Comparison of ENCODE assay signal across 9 cellular contexts in the genomic region with DNA sequence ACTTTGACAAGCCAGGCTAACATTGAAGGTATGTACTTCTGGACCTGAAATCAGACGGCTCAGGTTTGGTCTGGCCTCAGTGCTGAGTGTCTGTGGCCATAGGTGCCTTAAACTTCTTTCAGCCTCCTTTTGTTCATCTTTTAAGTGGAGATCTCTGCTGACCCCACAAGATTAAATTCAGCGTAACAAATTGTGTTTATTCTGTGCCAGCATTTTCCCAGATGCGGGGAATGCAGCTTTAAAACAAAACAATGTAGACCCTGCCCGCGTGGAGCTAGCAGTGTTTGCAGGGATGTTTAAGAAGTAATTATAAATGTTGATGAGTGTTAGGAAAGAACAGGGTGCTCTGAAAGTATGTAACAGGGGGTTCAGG. TPM values are rescaled to one million over a fixed set of nuclear protein-coding genes. Genes with fewer than 3 reads are reported as not detected.
DNase-seq lines count a peak whose midpoint lies in the region; ATAC-seq lines count a peak whose summit lies in the region.
"Had no signal": no experiment of that assay in that cellular context is flagged by ENCODE, and none has a peak within 500 bp of the region (broad histone marks: within the 10 kb centered on the region; RNA-seq: fewer than 3 reads in every experiment).

No MANE protein-coding gene starts in this region.

- peaks cover 35 to 67% of the 10 kb centered on the region in 2 donors for H3K36me3 Mint-ChIP-seq in activated naive CD4-positive, alpha-beta T cell treated with anti-CD3 and anti-CD28 coated beads, Interleukin-2, amount 50 U/mL, for 72 hours

- H3K4me1 ChIP-seq in iPS-20b (ENCODE audit: insufficient read depth, low read length) (peaks cover 14% of the 10 kb centered on the region), stomach smooth muscle (ENCODE audit: control insufficient read depth, insufficient read depth, low read length) (peaks cover 43% of the 10 kb centered on the region)

- H3K9me3 ChIP-seq in iPS-20b (ENCODE audit: insufficient read depth, low read depth, low read length), result no peaks in the 10 kb centered on the region
- no peaks in the 10 kb centered on the region for H3K9me3 ChIP-seq in stomach smooth muscle (ENCODE audit: control insufficient read depth in 2 of 2, low read length in 2 of 2)

- peak overlapping the region; percentile 98 for H3K4me3 ChIP-seq in iPS-20b (ENCODE audit: low read length)
- H3K4me3 ChIP-seq in stomach smooth muscle (ENCODE audit: low read length in 2 of 2), result peak overlapping the region; percentile 83 to 98

- no peaks in the 10 kb centered on the region for H3K9me3 Mint-ChIP-seq in activated naive CD4-positive, alpha-beta T cell treated with anti-CD3 and anti-CD28 coated beads, Interleukin-2, amount 50 U/mL, for 72 hours

- H3K9ac ChIP-seq in iPS-20b (ENCODE audit: low read depth, low read length) (peak overlapping the region; percentile 94), stomach smooth muscle (ENCODE audit: low read length in 2 of 2) (peak overlapping the region; percentile 98 to 100)

- DNase-seq in DMS53 (lab: John Stamatoyannopoulos, UW) (peak; percentile 40), DMS53 treated with DMSO at 0.1 percent for 48 hours (lab: John Stamatoyannopoulos, UW; ENCODE audit: unreplicated experiment) (no peak), GM03348 (ENCODE audit: low spot score) (no peak)
- DNase-seq in activated naive CD4-positive, alpha-beta T cell treated with anti-CD3 and anti-CD28 coated beads, Interleukin-2, amount 50 U/mL, for 72 hours (ENCODE audit: low spot score in 2 of 2), result no peak
- DNase-seq: anterior cingulate cortex had no signal

- no peak for ATAC-seq in activated naive CD4-positive, alpha-beta T cell treated with anti-CD3 and anti-CD28 coated beads, Interleukin-2, amount 50 U/mL, for 72 hours
- ATAC-seq in GM21515 (IDR thresholded peaks at IDR 0.05; ENCODE audit: unreplicated experiment) (no peak), GM19452 (IDR thresholded peaks at IDR 0.05; ENCODE audit: unreplicated experiment) (no peak)

- H3K27ac ChIP-seq in iPS-20b (ENCODE audit: low read length) (peak overlapping the region; percentile 40), stomach smooth muscle (ENCODE audit: low read length) (peak overlapping the region; percentile 100)

- H3K36me3 ChIP-seq in iPS-20b (ENCODE audit: insufficient read depth, low read depth, low read length), result peaks cover 14% of the 10 kb centered on the region; the same call in 1 of the 2 replicates
- peaks cover 0 to 2% of the 10 kb centered on the region in 2 donors for H3K36me3 ChIP-seq in stomach smooth muscle (ENCODE audit: control insufficient read depth in 2 of 2, insufficient read depth in 2 of 2, low read length in 2 of 2)

- H3K27me3 ChIP-seq in iPS-20b (ENCODE audit: insufficient read depth, low read length) (no peaks in the 10 kb centered on the region), stomach smooth muscle (ENCODE audit: control insufficient read depth in 1 of 2, insufficient read depth in 2 of 2, low read length in 2 of 2) (no peaks in the 10 kb centered on the region)

- peak overlapping the region; percentile 98 for H3K27ac Mint-ChIP-seq in activated naive CD4-positive, alpha-beta T cell treated with anti-CD3 and anti-CD28 coated beads, Interleukin-2, amount 50 U/mL, for 72 hours

RNA-seq across cellular contexts. Expression of a gene that starts 0.9 kb away (rescaled TPM):
- total RNA-seq in activated naive CD4-positive, alpha-beta T cell treated with anti-CD3 and anti-CD28 coated beads, Interleukin-2, amount 50 U/mL, for 72 hours, result 100 to 1,000 TPM; 578 to 634 TPM

RNA-seq across cellular contexts. Expression of a gene that starts 55.6 kb away (rescaled TPM):
- total RNA-seq in activated naive CD4-positive, alpha-beta T cell treated with anti-CD3 and anti-CD28 coated beads, Interleukin-2, amount 50 U/mL, for 72 hours, result 10 to 100 TPM; 81.8 to 84.1 TPM
